13 cellular contexts compared by ENCODE assay signal in genomic region chr15:94253742-94254141, GRCh38. TPM values are rescaled to one million over a fixed set of nuclear protein-coding genes. Genes with fewer than 3 reads are reported as not detected.
DNase-seq lines count a peak whose midpoint lies in the region; ATAC-seq lines count a peak whose summit lies in the region.
"Had no signal": no experiment of that assay in that cellular context is flagged by ENCODE, and none has a peak within 500 bp of the region (broad histone marks: within the 10 kb centered on the region; RNA-seq: fewer than 3 reads in every experiment).

No MANE protein-coding gene starts in this region.

- no peaks in the 10 kb centered on the region for H3K4me1 ChIP-seq in aorta (ENCODE audit: control insufficient read depth in 1 of 2, insufficient read depth in 2 of 2, low read length in 2 of 2)

- peak overlapping the region; percentile 9; the same call in 1 of the 2 replicates for H3K4me3 ChIP-seq in MG63
- no peak overlapping the region for H3K4me3 ChIP-seq in aorta (ENCODE audit: low read length in 2 of 2)
- H3K4me3 ChIP-seq: GM23248 had no signal

- peaks cover 60 to 78% of the 10 kb centered on the region in 2 donors for H3K4me1 Mint-ChIP-seq in natural killer cell treated with Interleukin-12 subunit alpha and Interleukin-12 subunit beta and Interleukin-15 and Interleukin-18, amount 100 ng/mL, for 72 hours (ENCODE audit: low read depth in 2 of 2)

- H3K27me3 Mint-ChIP-seq in natural killer cell treated with Interleukin-12 subunit alpha and Interleukin-12 subunit beta and Interleukin-15 and Interleukin-18, amount 100 ng/mL, for 72 hours = no peaks in the 10 kb centered on the region
- H3K27me3 Mint-ChIP-seq: T-cell had no signal

- H3K36me3 Mint-ChIP-seq in natural killer cell treated with Interleukin-12 subunit alpha and Interleukin-12 subunit beta and Interleukin-15 and Interleukin-18, amount 100 ng/mL, for 72 hours = peaks cover 30% of the 10 kb centered on the region

- H3K9me3 ChIP-seq in MG63 (no peaks in the 10 kb centered on the region), aorta (ENCODE audit: control insufficient read depth, low read length) (peaks cover 2% of the 10 kb centered on the region)

- intact Hi-C loops in aorta (cut with DNase I) = no loop called here

- H3K27ac ChIP-seq in aorta (ENCODE audit: low read depth in 1 of 2, low read length in 2 of 2) = no peak overlapping the region
- H3K27ac ChIP-seq: GM23248 had no signal

- H3K36me3 ChIP-seq in MG63 (no peaks in the 10 kb centered on the region), aorta (ENCODE audit: control insufficient read depth in 1 of 2, insufficient read depth in 2 of 2, low read length in 1 of 2) (no peaks in the 10 kb centered on the region)

- 83 to 89% methylated on average over 3 of the region's 3 CpGs for WGBS in aorta, 2 donors

- ATAC-seq in HG02642 (IDR thresholded peaks at IDR 0.05; ENCODE audit: poor library complexity, unreplicated experiment) = peak; percentile 43
- ATAC-seq in natural killer cell treated with Interleukin-12 subunit alpha and Interleukin-12 subunit beta and Interleukin-15 and Interleukin-18, amount 100 ng/mL, for 72 hours = peak; percentile 80 to 81
- no peak for ATAC-seq in aorta (ENCODE audit: low FRiP score)

- H3K27ac Mint-ChIP-seq in natural killer cell treated with Interleukin-12 subunit alpha and Interleukin-12 subunit beta and Interleukin-15 and Interleukin-18, amount 100 ng/mL, for 72 hours = peak overlapping the region; percentile 59 to 66
- H3K27ac Mint-ChIP-seq: T-cell had no signal

- DNase-seq in NCI-H748 (lab: John Stamatoyannopoulos, UW; ENCODE audit: unreplicated experiment) = peak; percentile 26
- DNase-seq in NCI-H748 treated with DMSO at 0.1 percent for 48 hours (lab: John Stamatoyannopoulos, UW) = no peak
- DNase-seq in MG63 = no peak
- DNase-seq in natural killer cell treated with Interleukin-12 subunit alpha and Interleukin-12 subunit beta and Interleukin-15 and Interleukin-18, amount 100 ng/mL, for 72 hours (ENCODE audit: low spot score) = no peak
- no peak for DNase-seq in aorta
- DNase-seq in iPS-NIHi11 (ENCODE audit: low spot score) = no peak
- DNase-seq in nucleus accumbens (lab: John Stamatoyannopoulos, UW) = no peak
- DNase-seq: activated T-cell treated with anti-CD3 and anti-CD28 coated beads, Interleukin-2, amount 50 U/mL, for 48 hours; GM23248; NCI-H510A; small intestine; T-cell had no signal

- H3K9me3 Mint-ChIP-seq in natural killer cell treated with Interleukin-12 subunit alpha and Interleukin-12 subunit beta and Interleukin-15 and Interleukin-18, amount 100 ng/mL, for 72 hours = no peaks in the 10 kb centered on the region
- H3K9me3 Mint-ChIP-seq: T-cell had no signal

- no peaks in the 10 kb centered on the region for H3K27me3 ChIP-seq in MG63
- no peaks in the 10 kb centered on the region for H3K27me3 ChIP-seq in aorta (ENCODE audit: control insufficient read depth in 1 of 2, insufficient read depth in 2 of 2, low read length in 1 of 2)

- H3K4me3 Mint-ChIP-seq in natural killer cell treated with Interleukin-12 subunit alpha and Interleukin-12 subunit beta and Interleukin-15 and Interleukin-18, amount 100 ng/mL, for 72 hours = peak overlapping the region; percentile 74
- H3K4me3 Mint-ChIP-seq: T-cell had no signal

RNA-seq across cellular contexts. Expression of gene MCTP2, which starts 22.4 kb away (rescaled TPM):
- 2.6 and 10.1 TPM in 2 replicates for total RNA-seq in MG63 (2014; rRNA removed; shearing (Covaris generic); ENCODE audit: low replicate concordance)
- total RNA-seq in natural killer cell treated with Interleukin-12 subunit alpha and Interleukin-12 subunit beta and Interleukin-15 and Interleukin-18, amount 100 ng/mL, for 72 hours = 100 to 1,000 TPM; 262 to 344 TPM
- 1 to 10 TPM; 7.7 to 9.6 TPM for total RNA-seq in aorta
- under 1 TPM; 0.13 to 0.88 TPM for polyA plus RNA-seq in aorta

Comparison
In these comparisons a context has a peak if more than half of its experiments do, and no peak if none do; other contexts are left out.
1. RNA of gene MCTP2, which starts 22.4 kb away (total RNA-seq): 262 to 344 TPM in natural killer cell treated with Interleukin-12 subunit alpha and Interleukin-12 subunit beta and Interleukin-15 and Interleukin-18, amount 100 ng/mL, for 72 hours; 2.6 to 10.1 TPM in MG63 and 7.7 to 9.6 TPM in aorta; every median in the first group is over 10 times any median in the second.